1 cellular context compared by ENCODE assay signal in genomic region chr17:57092171-57092570, GRCh38.
TF ChIP-seq lines count a peak whose summit lies in the region.

No MANE protein-coding gene starts in this region.

TF ChIP-seq in GM12878, 131 proteins besides CTCF, POLR2A, EP300 and RAD21 (continued from another document):
- no peak for TF ChIP-seq POLR2AphosphoS2 (IDR thresholded peaks at IDR 0.05; ENCODE audit: low read depth, low read length)
- TF ChIP-seq, protein P1, sequence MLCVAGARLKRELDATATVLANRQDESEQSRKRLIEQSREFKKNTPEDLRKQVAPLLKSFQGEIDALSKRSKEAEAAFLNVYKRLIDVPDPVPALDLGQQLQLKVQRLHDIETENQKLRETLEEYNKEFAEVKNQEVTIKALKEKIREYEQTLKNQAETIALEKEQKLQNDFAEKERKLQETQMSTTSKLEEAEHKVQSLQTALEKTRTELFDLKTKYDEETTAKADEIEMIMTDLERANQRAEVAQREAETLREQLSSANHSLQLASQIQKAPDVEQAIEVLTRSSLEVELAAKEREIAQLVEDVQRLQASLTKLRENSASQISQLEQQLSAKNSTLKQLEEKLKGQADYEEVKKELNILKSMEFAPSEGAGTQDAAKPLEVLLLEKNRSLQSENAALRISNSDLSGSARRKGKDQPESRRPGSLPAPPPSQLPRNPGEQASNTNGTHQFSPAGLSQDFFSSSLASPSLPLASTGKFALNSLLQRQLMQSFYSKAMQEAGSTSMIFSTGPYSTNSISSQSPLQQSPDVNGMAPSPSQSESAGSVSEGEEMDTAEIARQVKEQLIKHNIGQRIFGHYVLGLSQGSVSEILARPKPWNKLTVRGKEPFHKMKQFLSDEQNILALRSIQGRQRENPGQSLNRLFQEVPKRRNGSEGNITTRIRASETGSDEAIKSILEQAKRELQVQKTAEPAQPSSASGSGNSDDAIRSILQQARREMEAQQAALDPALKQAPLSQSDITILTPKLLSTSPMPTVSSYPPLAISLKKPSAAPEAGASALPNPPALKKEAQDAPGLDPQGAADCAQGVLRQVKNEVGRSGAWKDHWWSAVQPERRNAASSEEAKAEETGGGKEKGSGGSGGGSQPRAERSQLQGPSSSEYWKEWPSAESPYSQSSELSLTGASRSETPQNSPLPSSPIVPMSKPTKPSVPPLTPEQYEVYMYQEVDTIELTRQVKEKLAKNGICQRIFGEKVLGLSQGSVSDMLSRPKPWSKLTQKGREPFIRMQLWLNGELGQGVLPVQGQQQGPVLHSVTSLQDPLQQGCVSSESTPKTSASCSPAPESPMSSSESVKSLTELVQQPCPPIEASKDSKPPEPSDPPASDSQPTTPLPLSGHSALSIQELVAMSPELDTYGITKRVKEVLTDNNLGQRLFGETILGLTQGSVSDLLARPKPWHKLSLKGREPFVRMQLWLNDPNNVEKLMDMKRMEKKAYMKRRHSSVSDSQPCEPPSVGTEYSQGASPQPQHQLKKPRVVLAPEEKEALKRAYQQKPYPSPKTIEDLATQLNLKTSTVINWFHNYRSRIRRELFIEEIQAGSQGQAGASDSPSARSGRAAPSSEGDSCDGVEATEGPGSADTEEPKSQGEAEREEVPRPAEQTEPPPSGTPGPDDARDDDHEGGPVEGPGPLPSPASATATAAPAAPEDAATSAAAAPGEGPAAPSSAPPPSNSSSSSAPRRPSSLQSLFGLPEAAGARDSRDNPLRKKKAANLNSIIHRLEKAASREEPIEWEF (IDR thresholded peaks at IDR 0.05; ENCODE audit: insufficient replicate concordance, low read depth, low read length) = no peak
- TF ChIP-seq SRF (IDR thresholded peaks at IDR 0.05; ENCODE audit: low read depth in 2 of 2, low read length in 2 of 2) = peak; percentile 45 to 81; a peak in 2 of 4 replicates
- TF ChIP-seq IKZF1 (conservative IDR thresholded peaks at IDR 0.05) = 0 out of 2 replicates have a peak, but pooled peaks have one; percentile 14
